Comparison of ENCODE assay signal across 16 cellular contexts in genomic region chr19:39943586-39943985, GRCh38. TPM values are rescaled to one million over a fixed set of nuclear protein-coding genes. Genes with fewer than 3 reads are reported as not detected.
DNase-seq lines count a peak whose midpoint lies in the region; ATAC-seq and TF ChIP-seq lines count a peak whose summit lies in the region.
"Had no signal": no experiment of that assay in that cellular context is flagged by ENCODE, and none has a peak within 500 bp of the region (broad histone marks: within the 10 kb centered on the region; RNA-seq: fewer than 3 reads in every experiment).

No MANE protein-coding gene starts in this region.

- peaks cover 66% of the 10 kb centered on the region for H3K4me1 Mint-ChIP-seq in activated T-cell treated with anti-CD3 and anti-CD28 coated beads, Interleukin-2, amount 50 U/mL, for 72 hours (ENCODE audit: low read depth)
- H3K4me1 Mint-ChIP-seq in activated T-cell treated with anti-CD3 and anti-CD28 coated beads, Interleukin-2, amount 50 U/mL, for 4 hours (ENCODE audit: low read depth) = peaks cover 76% of the 10 kb centered on the region
- H3K4me1 Mint-ChIP-seq in activated CD4-positive, alpha-beta memory T cell treated with anti-CD3 and anti-CD28 coated beads, Interleukin-2, amount 10 ng/mL, durations not matched to agents 7 days and 5 days = peaks cover 49% of the 10 kb centered on the region

- WGBS in upper lobe of left lung, 2 donors = 79 to 85% methylated on average over 7 of the region's 7 CpGs

- H3K27ac ChIP-seq in upper lobe of left lung = peak overlapping the region in 3 of 4 donors; percentile 30 to 53 (median 48)
- H3K27ac ChIP-seq: gastroesophageal sphincter, KMS-11, thyroid gland had no signal

- peaks cover 10 to 13% of the 10 kb centered on the region in 2 donors for H3K36me3 Mint-ChIP-seq in activated T-cell treated with anti-CD3 and anti-CD28 coated beads, Interleukin-2, amount 50 U/mL, for 72 hours (ENCODE audit: insufficient read depth in 2 of 2)
- no peaks in the 10 kb centered on the region for H3K36me3 Mint-ChIP-seq in activated T-cell treated with anti-CD3 and anti-CD28 coated beads, Interleukin-2, amount 50 U/mL, for 4 hours (ENCODE audit: insufficient read depth)
- peaks cover 26% of the 10 kb centered on the region for H3K36me3 Mint-ChIP-seq in activated CD4-positive, alpha-beta memory T cell treated with anti-CD3 and anti-CD28 coated beads, Interleukin-2, amount 10 ng/mL, durations not matched to agents 7 days and 5 days (ENCODE audit: low read depth)
- H3K36me3 Mint-ChIP-seq: brain had no signal

- no peak for TF ChIP-seq CTCF in upper lobe of left lung (IDR thresholded peaks at IDR 0.05)
- no peak for TF ChIP-seq CTCF in GM10248 (IDR thresholded peaks at IDR 0.05; ENCODE audit: control extremely low read depth, extremely low read depth, low read depth, missing control alignments)

- H3K4me3 Mint-ChIP-seq in activated T-cell treated with anti-CD3 and anti-CD28 coated beads, Interleukin-2, amount 50 U/mL, for 72 hours = peak overlapping the region in 1 of 2 donors; percentile 25
- H3K4me3 Mint-ChIP-seq in activated T-cell treated with anti-CD3 and anti-CD28 coated beads, Interleukin-2, amount 50 U/mL, for 4 hours = no peak overlapping the region
- no peak overlapping the region for H3K4me3 Mint-ChIP-seq in activated CD4-positive, alpha-beta memory T cell treated with anti-CD3 and anti-CD28 coated beads, Interleukin-2, amount 10 ng/mL, durations not matched to agents 7 days and 5 days

- peak overlapping the region; percentile 92 for H3K27ac Mint-ChIP-seq in activated T-cell treated with anti-CD3 and anti-CD28 coated beads, Interleukin-2, amount 50 U/mL, for 72 hours
- H3K27ac Mint-ChIP-seq in activated CD4-positive, alpha-beta memory T cell treated with anti-CD3 and anti-CD28 coated beads, Interleukin-2, amount 10 ng/mL, durations not matched to agents 7 days and 5 days = peak overlapping the region; percentile 57

- H3K9me3 Mint-ChIP-seq in activated T-cell treated with anti-CD3 and anti-CD28 coated beads, Interleukin-2, amount 50 U/mL, for 72 hours = peaks cover 0 to 9% of the 10 kb centered on the region in 2 donors
- H3K9me3 Mint-ChIP-seq in activated T-cell treated with anti-CD3 and anti-CD28 coated beads, Interleukin-2, amount 50 U/mL, for 4 hours = peaks cover 18% of the 10 kb centered on the region
- H3K9me3 Mint-ChIP-seq in activated CD4-positive, alpha-beta memory T cell treated with anti-CD3 and anti-CD28 coated beads, Interleukin-2, amount 10 ng/mL, durations not matched to agents 7 days and 5 days = peaks cover 14% of the 10 kb centered on the region

- H3K4me3 ChIP-seq in upper lobe of left lung = no peak overlapping the region
- H3K4me3 ChIP-seq: gastroesophageal sphincter, smooth muscle cell, thyroid gland had no signal

- H3K9me3 ChIP-seq in upper lobe of left lung = no peaks in the 10 kb centered on the region
- H3K9me3 ChIP-seq: thyroid gland had no signal

- intact Hi-C loops in left ventricle myocardium superior (cut with micrococcal nuclease) = no loop called here

- CTCF ChIA-PET in activated CD4-positive, alpha-beta memory T cell treated with anti-CD3 and anti-CD28 coated beads, Interleukin-2, amount 10 ng/mL, durations not matched to agents 7 days and 5 days (lab: Charles Lee) = interaction anchor here (5.0 kb wide), 1 partner anchor 27 kb away, joined by 59 read pairs; the partner anchor contains the start of gene PSMC4
- CTCF ChIA-PET in GM10248 (lab: Yijun Ruan, JAX) = interaction anchor here (2.3 kb wide), 1 partner anchor 27 kb away, joined by 10 read pairs; the partner anchor contains the start of gene PSMC4

- no peak for TF ChIP-seq POLR2A in upper lobe of left lung (IDR thresholded peaks at IDR 0.05)

- POLR2A ChIA-PET in activated CD4-positive, alpha-beta memory T cell treated with anti-CD3 and anti-CD28 coated beads, Interleukin-2, amount 10 ng/mL, durations not matched to agents 7 days and 5 days (lab: Charles Lee) = interaction anchor here (1.0 to 2.5 kb wide), 2 partner anchors 15 to 27 kb away, joined by 3 to 32 read pairs; partner anchors contain the start of gene PSMC4
- POLR2A ChIA-PET in GM10248 (lab: Yijun Ruan, JAX) = no interaction called here

- H3K27me3 Mint-ChIP-seq in activated T-cell treated with anti-CD3 and anti-CD28 coated beads, Interleukin-2, amount 50 U/mL, for 72 hours (ENCODE audit: low read depth) = no peaks in the 10 kb centered on the region
- no peaks in the 10 kb centered on the region for H3K27me3 Mint-ChIP-seq in activated T-cell treated with anti-CD3 and anti-CD28 coated beads, Interleukin-2, amount 50 U/mL, for 4 hours (ENCODE audit: low read depth)
- H3K27me3 Mint-ChIP-seq in activated CD4-positive, alpha-beta memory T cell treated with anti-CD3 and anti-CD28 coated beads, Interleukin-2, amount 10 ng/mL, durations not matched to agents 7 days and 5 days = no peaks in the 10 kb centered on the region

- H3K36me3 ChIP-seq in upper lobe of left lung = no peaks in the 10 kb centered on the region
- H3K36me3 ChIP-seq: gastroesophageal sphincter, thyroid gland had no signal

- H3K27me3 ChIP-seq in upper lobe of left lung = no peaks in the 10 kb centered on the region
- H3K27me3 ChIP-seq: thyroid gland had no signal

- no peak for ATAC-seq in activated T-cell treated with anti-CD3 and anti-CD28 coated beads, Interleukin-2, amount 50 U/mL, for 72 hours (replicated peaks in 1 of 2)
- ATAC-seq in activated T-cell treated with anti-CD3 and anti-CD28 coated beads, Interleukin-2, amount 50 U/mL, for 4 hours = no peak
- ATAC-seq in left lobe of liver (no peak), upper lobe of left lung (ENCODE audit: low FRiP score in 2 of 2) (no peak), left ventricle myocardium superior (no peak)
- ATAC-seq: gastroesophageal sphincter had no signal

- no peak for TF ChIP-seq EP300 in upper lobe of left lung (IDR thresholded peaks at IDR 0.05)

- DNase-seq in activated T-cell treated with anti-CD3 and anti-CD28 coated beads, Interleukin-2, amount 50 U/mL, for 72 hours = no peak
- DNase-seq in activated T-cell treated with anti-CD3 and anti-CD28 coated beads, Interleukin-2, amount 50 U/mL, for 4 hours = no peak
- DNase-seq in activated CD4-positive, alpha-beta memory T cell treated with anti-CD3 and anti-CD28 coated beads, Interleukin-2, amount 10 ng/mL, durations not matched to agents 7 days and 5 days = no peak
- DNase-seq in left lobe of liver (ENCODE audit: low spot score) (peak; percentile 7), upper lobe of left lung (no peak), GM10248 (ENCODE audit: extremely low spot score) (no peak), nucleus accumbens (lab: John Stamatoyannopoulos, UW) (no peak), left ventricle myocardium superior (no peak)
- DNase-seq: NCI-H187, NCI-H774, SHP77 treated with DMSO at 0.1 percent for 48 hours, thyroid gland had no signal

- peaks cover 9 to 31% (median 13%) of the 10 kb centered on the region in 4 donors for H3K4me1 ChIP-seq in upper lobe of left lung
- H3K4me1 ChIP-seq: gastroesophageal sphincter, thyroid gland had no signal

RNA-seq across cellular contexts. Expression of gene FCGBP, which starts 9.2 kb away (rescaled TPM):
- 10 to 100 TPM in 1 of 2 donors, 1 to 10 TPM in 1; 7.2 to 13.4 TPM for total RNA-seq in activated T-cell treated with anti-CD3 and anti-CD28 coated beads, Interleukin-2, amount 50 U/mL, for 72 hours
- 1 to 10 TPM; 1.7 to 3.0 (median 2.5) TPM for total RNA-seq in activated T-cell treated with anti-CD3 and anti-CD28 coated beads, Interleukin-2, amount 50 U/mL, for 4 hours
- 1 to 10 TPM in 1 of 2 experiments, under 1 TPM in 1; 0.65 to 1.4 TPM for total RNA-seq in activated CD4-positive, alpha-beta memory T cell treated with anti-CD3 and anti-CD28 coated beads, Interleukin-2, amount 10 ng/mL, durations not matched to agents 7 days and 5 days
- 7.3 TPM for total RNA-seq in left lobe of liver
- total RNA-seq in upper lobe of left lung = 10 to 100 TPM in 4 of 6 donors, 1 to 10 TPM in 2; 7.0 to 27.2 (median 14.3) TPM
- total RNA-seq in left ventricle myocardium superior = 13.0 TPM

RNA-seq across cellular contexts. Expression of gene PSMC4, which starts 27.4 kb away (rescaled TPM):
- 100 to 1,000 TPM; 101 to 114 TPM for total RNA-seq in activated T-cell treated with anti-CD3 and anti-CD28 coated beads, Interleukin-2, amount 50 U/mL, for 72 hours
- total RNA-seq in activated T-cell treated with anti-CD3 and anti-CD28 coated beads, Interleukin-2, amount 50 U/mL, for 4 hours = 100 to 1,000 TPM; 279 to 293 (median 280) TPM
- 10 to 100 TPM; 96.4 to 97.6 TPM for total RNA-seq in activated CD4-positive, alpha-beta memory T cell treated with anti-CD3 and anti-CD28 coated beads, Interleukin-2, amount 10 ng/mL, durations not matched to agents 7 days and 5 days
- total RNA-seq in left lobe of liver (47.9 TPM), upper lobe of left lung (10 to 100 TPM; 41.1 to 85.7 (median 59.9) TPM), left ventricle myocardium superior (69.3 TPM)

RNA-seq across cellular contexts. Expression of gene ZNF546, which starts 53.3 kb away (rescaled TPM):
- 1 to 10 TPM; 4.5 to 6.1 TPM for total RNA-seq in activated T-cell treated with anti-CD3 and anti-CD28 coated beads, Interleukin-2, amount 50 U/mL, for 72 hours
- 1 to 10 TPM; 2.2 to 2.8 (median 2.6) TPM for total RNA-seq in activated T-cell treated with anti-CD3 and anti-CD28 coated beads, Interleukin-2, amount 50 U/mL, for 4 hours
- 1 to 10 TPM; 6.3 to 7.5 TPM for total RNA-seq in activated CD4-positive, alpha-beta memory T cell treated with anti-CD3 and anti-CD28 coated beads, Interleukin-2, amount 10 ng/mL, durations not matched to agents 7 days and 5 days
- total RNA-seq in left lobe of liver (4.7 TPM), upper lobe of left lung (1 to 10 TPM; 2.1 to 6.4 (median 5.0) TPM), left ventricle myocardium superior (6.9 TPM)
